In genomic region chr4:143374771-143375170, GRCh38 we compare ENCODE assay signal across 15 cellular contexts.
"Had no signal": no experiment of that assay in that cellular context is flagged by ENCODE, and none has a peak within 500 bp of the region (broad histone marks: within the 10 kb centered on the region; RNA-seq: fewer than 3 reads in every experiment).

No MANE protein-coding gene starts in this region.

- H3K4me3 ChIP-seq: adrenal gland, esophagus squamous epithelium, thyroid gland had no signal

- H3K9me3 ChIP-seq: adrenal gland, esophagus squamous epithelium, thyroid gland had no signal

- H3K27ac ChIP-seq: adrenal gland, thyroid gland had no signal

- DNase-seq: activated B cell treated with CpG ODN at 0.5 μM for 24 hours; activated CD4-positive, alpha-beta T cell treated with anti-CD3 and anti-CD28 coated beads, Interleukin-2, amount 10 ng/mL, durations not matched to agents 24 days and 14 days; activated CD8-positive, alpha-beta memory T cell treated with anti-CD3 and anti-CD28 coated beads, Interleukin-2, amount 50 U/mL, for 4 hours; activated CD8-positive, alpha-beta T cell treated with anti-CD3 and anti-CD28 coated beads, Interleukin-2, amount 10 ng/mL, durations not matched to agents 7 days and 5 days; activated effector memory CD4-positive, alpha-beta T cell treated with anti-CD3 and anti-CD28 coated beads, Interleukin-2, amount 50 U/mL, for 16 hours; activated T-cell treated with anti-CD3 and anti-CD28 coated beads, Interleukin-2, amount 50 U/mL, for 48 hours; adrenal gland; esophagus squamous epithelium; glutamatergic neuron; hypothalamus; mammary epithelial cell; stimulated activated CD4-positive, alpha-beta T cell treated with anti-CD3 and anti-CD28 coated beads, Interleukin-12 subunit alpha, Interleukin-12 subunit beta, amount 100 ng/mL, for 4 hours; stimulated activated CD4-positive, alpha-beta T cell treated with anti-CD3 and anti-CD28 coated beads, Interleukin-2, amount 100 ng/mL, for 24 hours; thyroid gland had no signal

- H3K36me3 ChIP-seq: adrenal gland, esophagus squamous epithelium, thyroid gland had no signal

- ATAC-seq: activated CD8-positive, alpha-beta T cell treated with anti-CD3 and anti-CD28 coated beads, Interleukin-2, amount 10 ng/mL, durations not matched to agents 7 days and 5 days; sciatic nerve had no signal

- H3K27me3 ChIP-seq: adrenal gland, esophagus squamous epithelium, thyroid gland had no signal
